30 cellular contexts compared by ENCODE assay signal in genomic region chr3:134667956-134668355, GRCh38. TPM values are rescaled to one million over a fixed set of nuclear protein-coding genes. Genes with fewer than 3 reads are reported as not detected.
DNase-seq lines count a peak whose midpoint lies in the region; ATAC-seq, FAIRE-seq and TF ChIP-seq lines count a peak whose summit lies in the region.
"Had no signal": no experiment of that assay in that cellular context is flagged by ENCODE, and none has a peak within 500 bp of the region (broad histone marks: within the 10 kb centered on the region; RNA-seq: fewer than 3 reads in every experiment).

No MANE protein-coding gene starts in this region.

- DNase-seq in breast epithelium (ENCODE audit: low spot score in 2 of 2) (no peak), MCF 10A (ENCODE audit: unreplicated experiment) (no peak), bronchial epithelial cell (ENCODE audit: low read depth) (no peak), right lobe of liver (no peak), NCI-H82 (lab: John Stamatoyannopoulos, UW) (no peak)
- DNase-seq in stimulated activated naive CD8-positive, alpha-beta T cell treated with anti-CD3 and anti-CD28 coated beads, Interleukin-15, amount 100 ng/mL, for 72 hours = no peak
- DNase-seq: 8988T; ACHN; BE2C; C1 segment of cervical spinal cord; CD4-positive, alpha-beta memory T cell; CD4-positive, CD25-positive, alpha-beta regulatory T cell; CD8-positive, alpha-beta memory T cell; COR-L47; DMS 273 treated with DMSO at 0.1 percent for 48 hours; DMS153; DMS53; DMS79; DND-41; EL; GDM1 had no signal

- H3K27me3 ChIP-seq in breast epithelium = no peaks in the 10 kb centered on the region
- no peaks in the 10 kb centered on the region for H3K27me3 ChIP-seq in bronchial epithelial cell (ENCODE audit: control insufficient read depth, insufficient read depth, low read length)
- H3K27me3 ChIP-seq in neutrophil = no peaks in the 10 kb centered on the region
- H3K27me3 ChIP-seq in right lobe of liver = no peaks in the 10 kb centered on the region
- H3K27me3 ChIP-seq: BE2C, BLaER1 had no signal

- H3K4me1 ChIP-seq in breast epithelium (no peaks in the 10 kb centered on the region), neutrophil (ENCODE audit: control insufficient read depth in 1 of 2, insufficient read depth in 1 of 2, low read depth in 1 of 2, low read length in 1 of 2) (no peaks in the 10 kb centered on the region), right lobe of liver (no peaks in the 10 kb centered on the region)
- H3K4me1 ChIP-seq: BE2C had no signal

- CTCF ChIA-PET in MCF 10A (lab: Yijun Ruan, JAX) = no interaction called here

- TF ChIP-seq POLR2A in breast epithelium (IDR thresholded peaks at IDR 0.05) (no peak), right lobe of liver (IDR thresholded peaks at IDR 0.05) (no peak)

- intact Hi-C loops in breast epithelium (cut with DNase I; ENCODE audit: low total_unique reads) = no loop called here
- intact Hi-C loops in MCF 10A (cut with micrococcal nuclease) = no loop called here
- intact Hi-C loops in right lobe of liver (cut with DNase I) = no loop called here

- H3K4me1 Mint-ChIP-seq in MCF 10A (ENCODE audit: insufficient read depth, unreplicated experiment) = peaks cover 5% of the 10 kb centered on the region
- H3K4me1 Mint-ChIP-seq in stimulated activated naive CD8-positive, alpha-beta T cell treated with anti-CD3 and anti-CD28 coated beads, Interleukin-15, amount 100 ng/mL, for 72 hours = no peaks in the 10 kb centered on the region
- H3K4me1 Mint-ChIP-seq: CD14-positive monocyte; CD4-positive, alpha-beta memory T cell; CD4-positive, CD25-positive, alpha-beta regulatory T cell; CD8-positive, alpha-beta memory T cell had no signal

- no peak overlapping the region for H3K27ac Mint-ChIP-seq in MCF 10A (ENCODE audit: low read depth, unreplicated experiment)
- H3K27ac Mint-ChIP-seq in stimulated activated naive CD8-positive, alpha-beta T cell treated with anti-CD3 and anti-CD28 coated beads, Interleukin-15, amount 100 ng/mL, for 72 hours = no peak overlapping the region
- H3K27ac Mint-ChIP-seq: CD14-positive monocyte; CD4-positive, alpha-beta memory T cell; CD4-positive, CD25-positive, alpha-beta regulatory T cell; CD8-positive, alpha-beta memory T cell had no signal

- H3K36me3 Mint-ChIP-seq in MCF 10A (ENCODE audit: insufficient read depth, unreplicated experiment) = no peaks in the 10 kb centered on the region
- H3K36me3 Mint-ChIP-seq: CD14-positive monocyte; CD4-positive, alpha-beta memory T cell; CD4-positive, CD25-positive, alpha-beta regulatory T cell; CD8-positive, alpha-beta memory T cell had no signal

- peak overlapping the region; percentile 75 to 80 for H3K27ac ChIP-seq in breast epithelium
- peak overlapping the region; percentile 44 for H3K27ac ChIP-seq in neutrophil
- H3K27ac ChIP-seq in right lobe of liver = no peak overlapping the region
- H3K27ac ChIP-seq: BLaER1 had no signal

- H3K4me3 Mint-ChIP-seq in MCF 10A (ENCODE audit: unreplicated experiment) = no peak overlapping the region
- no peak overlapping the region for H3K4me3 Mint-ChIP-seq in stimulated activated naive CD8-positive, alpha-beta T cell treated with anti-CD3 and anti-CD28 coated beads, Interleukin-15, amount 100 ng/mL, for 72 hours
- H3K4me3 Mint-ChIP-seq: CD14-positive monocyte; CD4-positive, alpha-beta memory T cell; CD4-positive, CD25-positive, alpha-beta regulatory T cell; CD8-positive, alpha-beta memory T cell had no signal

- WGBS in right lobe of liver (ENCODE audit: insufficient coverage, low coverage, low lambda C conversion rate, missing lambda C conversion rate) = 36% methylated on average over 2 of the region's 3 CpGs

- H3K36me3 ChIP-seq in breast epithelium (no peaks in the 10 kb centered on the region), bronchial epithelial cell (ENCODE audit: control insufficient read depth, insufficient read depth, low read length) (no peaks in the 10 kb centered on the region), neutrophil (no peaks in the 10 kb centered on the region), right lobe of liver (no peaks in the 10 kb centered on the region)
- H3K36me3 ChIP-seq: BE2C, BLaER1 had no signal

- H3K9me3 ChIP-seq in breast epithelium = no peaks in the 10 kb centered on the region
- no peaks in the 10 kb centered on the region for H3K9me3 ChIP-seq in neutrophil
- no peaks in the 10 kb centered on the region for H3K9me3 ChIP-seq in right lobe of liver
- H3K9me3 ChIP-seq: BE2C had no signal

- ATAC-seq in stimulated activated naive CD8-positive, alpha-beta T cell treated with anti-CD3 and anti-CD28 coated beads, Interleukin-15, amount 100 ng/mL, for 72 hours = no peak
- ATAC-seq in right lobe of liver = no peak
- ATAC-seq: GM12878 had no signal

- BruUV-seq in MCF 10A (replicated peaks; lab: Mats Ljungman, UMichigan) = no TSS peak

- H3K4me3 ChIP-seq in breast epithelium = no peak overlapping the region
- no peak overlapping the region for H3K4me3 ChIP-seq in bronchial epithelial cell (ENCODE audit: low read depth, low read length)
- H3K4me3 ChIP-seq in neutrophil (ENCODE audit: low read depth in 1 of 2, low read length in 1 of 2) = no peak overlapping the region
- H3K4me3 ChIP-seq in right lobe of liver = no peak overlapping the region
- H3K4me3 ChIP-seq: BLaER1, GM12878 had no signal

- FAIRE-seq in bronchial epithelial cell (lab: Jason Lieb, UNC) = peak; percentile 80
- FAIRE-seq: A204.1, GM12878, GM12892, GM18507 had no signal

- POLR2A ChIA-PET in MCF 10A (lab: Yijun Ruan, JAX) = no interaction called here

- peaks cover 8% of the 10 kb centered on the region for H3K9me3 Mint-ChIP-seq in MCF 10A (ENCODE audit: unreplicated experiment)
- peaks cover 7 to 11% of the 10 kb centered on the region in 2 donors for H3K9me3 Mint-ChIP-seq in stimulated activated naive CD8-positive, alpha-beta T cell treated with anti-CD3 and anti-CD28 coated beads, Interleukin-15, amount 100 ng/mL, for 72 hours

- TF ChIP-seq CTCF in breast epithelium (IDR thresholded peaks at IDR 0.05) (no peak), MCF 10A (IDR thresholded peaks at IDR 0.05; ENCODE audit: unreplicated experiment) (no peak), bronchial epithelial cell (IDR thresholded peaks at IDR 0.05; ENCODE audit: insufficient read depth, low read length, severe bottlenecking) (no peak), neutrophil (IDR thresholded peaks at IDR 0.05) (no peak), right lobe of liver (IDR thresholded peaks at IDR 0.05) (no peak)

- peaks cover 21% of the 10 kb centered on the region for H3K27me3 Mint-ChIP-seq in MCF 10A (ENCODE audit: insufficient read depth, unreplicated experiment)
- no peaks in the 10 kb centered on the region for H3K27me3 Mint-ChIP-seq in stimulated activated naive CD8-positive, alpha-beta T cell treated with anti-CD3 and anti-CD28 coated beads, Interleukin-15, amount 100 ng/mL, for 72 hours
- H3K27me3 Mint-ChIP-seq: CD4-positive, CD25-positive, alpha-beta regulatory T cell had no signal

RNA-seq across cellular contexts. Expression of gene KY, which starts 17.1 kb away (rescaled TPM):
- total RNA-seq in breast epithelium (1 to 10 TPM in 1 of 3 donors, under 1 TPM in 1, not detected in 1; 0.33 to 1.2 TPM), MCF 10A (2022) (not detected in 2 replicates), bronchial epithelial cell (not detected in 2 replicates), right lobe of liver (not detected)
- total RNA-seq: A673; CD4-positive, alpha-beta memory T cell; CD4-positive, CD25-positive, alpha-beta regulatory T cell; CD8-positive, alpha-beta memory T cell; G401; GM12878 had no signal

Comparison
In these comparisons a context has a peak if more than half of its experiments do, and no peak if none do; other contexts are left out.
1. H3K27ac ChIP-seq: peak in breast epithelium (2 of 2) and neutrophil (single experiment); none in right lobe of liver (0 of 3).